In the genomic region with DNA sequence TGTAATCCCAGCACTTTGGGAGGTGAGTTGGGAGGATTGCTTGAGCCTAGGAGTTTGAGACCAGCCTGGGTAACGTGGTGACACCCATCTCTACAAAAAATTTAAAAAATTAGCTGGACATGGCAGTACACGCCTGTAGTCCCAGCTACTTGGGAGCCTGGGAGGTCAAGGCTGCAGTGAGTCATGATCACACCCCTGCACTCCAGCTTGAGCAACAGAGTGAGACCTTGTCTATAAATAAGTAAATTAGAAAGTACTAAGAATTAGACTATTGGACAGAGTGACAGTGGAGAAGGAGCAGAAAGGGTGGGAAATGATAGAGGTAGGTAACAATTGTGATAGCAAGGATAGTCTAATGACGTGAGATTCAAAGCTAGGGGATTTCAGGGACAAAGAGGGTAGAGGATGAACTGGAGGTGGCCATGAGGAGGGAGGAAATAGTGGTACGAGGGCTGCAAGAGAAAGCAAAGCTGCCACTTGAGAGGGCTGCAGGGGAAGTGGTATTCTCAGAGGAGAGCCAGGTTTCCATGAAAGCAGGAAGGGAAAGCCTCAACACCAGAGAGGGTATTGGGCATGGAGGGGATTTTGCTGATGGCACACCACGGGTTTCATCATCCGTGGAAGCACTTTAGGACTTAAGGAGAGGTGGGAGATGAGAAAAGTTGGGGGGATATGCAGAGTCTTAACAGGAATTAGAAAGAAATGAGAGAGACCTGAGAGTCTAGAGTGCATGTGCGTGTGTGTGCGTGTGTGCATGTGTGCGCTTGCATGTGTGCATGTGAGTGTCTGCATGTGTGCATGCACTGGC, we compare ENCODE assay signal across 10 cellular contexts.
DNase-seq lines count a peak whose midpoint lies in the region; ATAC-seq and TF ChIP-seq lines count a peak whose summit lies in the region.
"Had no signal": no experiment of that assay in that cellular context is flagged by ENCODE, and none has a peak within 500 bp of the region (broad histone marks: within the 10 kb centered on the region; RNA-seq: fewer than 3 reads in every experiment).

No MANE protein-coding gene starts in this region.

- peak in 1 of 10 experiments; percentile 3 for DNase-seq in CD4-positive, alpha-beta T cell
- DNase-seq in choroid plexus epithelial cell (ENCODE audit: low read depth) (peak; percentile 61), smooth muscle cell (lab: John Stamatoyannopoulos, UW; ENCODE audit: unreplicated experiment) (no peak), putamen (ENCODE audit: low spot score) (no peak), neuronal stem cell (ENCODE audit: low spot score) (no peak), epidermal melanocyte (ENCODE audit: insufficient read length, low spot score) (no peak)
- DNase-seq: activated CD4-positive, alpha-beta T cell treated with anti-CD3 and anti-CD28 coated beads for 48 hours; DMS153 had no signal

- no peak overlapping the region for H2BK15ac ChIP-seq in neuronal stem cell (ENCODE audit: low read length)

- H3F3A ChIP-seq in smooth muscle cell (ENCODE audit: low read depth) = no peaks in the 10 kb centered on the region

- H3K36me3 Mint-ChIP-seq in CD4-positive, alpha-beta T cell (ENCODE audit: low read depth) = peaks cover 24% of the 10 kb centered on the region

- H3K4me1 Mint-ChIP-seq in CD4-positive, alpha-beta T cell (ENCODE audit: low read depth) = peaks cover 37% of the 10 kb centered on the region

- no peaks in the 10 kb centered on the region for H3K27me3 ChIP-seq in CD4-positive, alpha-beta T cell (ENCODE audit: control insufficient read depth, insufficient read depth, low read length)
- no peaks in the 10 kb centered on the region for H3K27me3 ChIP-seq in smooth muscle cell (ENCODE audit: low read depth)
- no peaks in the 10 kb centered on the region for H3K27me3 ChIP-seq in neuronal stem cell (ENCODE audit: control insufficient read depth in 3 of 3, insufficient read depth in 3 of 3, low read depth in 1 of 3, low read length in 3 of 3)

- no peak overlapping the region for H3K9ac ChIP-seq in smooth muscle cell (ENCODE audit: low read depth)
- no peak overlapping the region for H3K9ac ChIP-seq in neuronal stem cell (ENCODE audit: low read depth, low read length, poor library complexity)

- intact Hi-C loops in CD4-positive, alpha-beta T cell (cut with DNase I, micrococcal nuclease) = loop anchor here (2.0 to 5.0 kb wide), 2 partner anchors 84 to 86 kb away; a partner anchor contains a TSS

- CTCF ChIA-PET in CD4-positive, alpha-beta T cell (lab: Charles Lee) = interaction anchor here (1.3 kb wide), 1 partner anchor 11 kb away, joined by 3 read pairs; no protein-coding TSS in a partner anchor

- H3K36me3 ChIP-seq in smooth muscle cell (ENCODE audit: low read depth) (no peaks in the 10 kb centered on the region), neuronal stem cell (replicated peaks in 1 of 2; ENCODE audit: control insufficient read depth in 2 of 2, insufficient read depth in 2 of 2, low read length in 2 of 2) (peaks cover 7 to 30% of the 10 kb centered on the region in 2 donors)

- no peaks in the 10 kb centered on the region for H3K79me2 ChIP-seq in smooth muscle cell (ENCODE audit: low read depth)

- no peaks in the 10 kb centered on the region for H3K9me3 ChIP-seq in CD4-positive, alpha-beta T cell (ENCODE audit: control insufficient read depth, low read length)
- H3K9me3 ChIP-seq in smooth muscle cell (replicated peaks; ENCODE audit: low read depth) (no peaks in the 10 kb centered on the region), neuronal stem cell (replicated peaks in 1 of 2; ENCODE audit: control insufficient read depth in 2 of 2, insufficient read depth in 1 of 2, low read depth in 1 of 2, low read length in 2 of 2) (no peaks in the 10 kb centered on the region)

- 84% methylated on average over 9 of the region's 9 CpGs for WGBS in smooth muscle cell (ENCODE audit: low lambda C conversion rate)
- no CpG with 5 or more reads among the region's 9 CpGs for whole genome bisulfite sequencing in neuronal stem cell (ENCODE audit: extremely low coverage in 2 of 2, insufficient read length in 2 of 2, insufficient replicate concordance in 1 of 2), 2 donors

- H3K4me1 ChIP-seq in smooth muscle cell (ENCODE audit: low read depth) = peaks cover 14% of the 10 kb centered on the region
- H3K4me1 ChIP-seq in neuronal stem cell (ENCODE audit: control insufficient read depth in 2 of 2, insufficient read depth in 1 of 2, low read depth in 1 of 2, low read length in 2 of 2) = peaks cover 2 to 6% of the 10 kb centered on the region in 2 donors

- no peak overlapping the region for H3K14ac ChIP-seq in neuronal stem cell (ENCODE audit: low read length)

- H2BK12ac ChIP-seq in neuronal stem cell (ENCODE audit: low read length) = no peak overlapping the region

- no peak overlapping the region for H3K4me2 ChIP-seq in smooth muscle cell
- H3K4me2 ChIP-seq in neuronal stem cell (ENCODE audit: insufficient read depth, low read length, poor library complexity, severe bottlenecking) = no peak overlapping the region

- POLR2A ChIA-PET in CD4-positive, alpha-beta T cell (lab: Charles Lee) = interaction anchor here (1.3 to 1.6 kb wide), 2 partner anchors 13 to 75 kb away, joined by 4 to 5 read pairs; no protein-coding TSS in a partner anchor

- H3K27ac ChIP-seq in CD4-positive, alpha-beta T cell (ENCODE audit: low read depth, low read length) = no peak overlapping the region
- no peak overlapping the region for H3K27ac ChIP-seq in smooth muscle cell (ENCODE audit: low read depth)
- no peak overlapping the region for H3K27ac ChIP-seq in neuronal stem cell (replicated peaks; ENCODE audit: low read length)

- no peaks in the 10 kb centered on the region for H3K27me3 Mint-ChIP-seq in CD4-positive, alpha-beta T cell

- no peak overlapping the region for H4K8ac ChIP-seq in neuronal stem cell (ENCODE audit: low read depth, low read length)

- no peak overlapping the region for H3K23ac ChIP-seq in neuronal stem cell (ENCODE audit: low read depth, low read length, poor library complexity)

- H2BK5ac ChIP-seq in neuronal stem cell (ENCODE audit: low read length) = no peak overlapping the region

- H2AK5ac ChIP-seq in neuronal stem cell (ENCODE audit: low read depth, low read length) = no peak overlapping the region

- H3K18ac ChIP-seq in neuronal stem cell (ENCODE audit: low read length) = no peak overlapping the region

- H3K9me3 Mint-ChIP-seq in CD4-positive, alpha-beta T cell = no peaks in the 10 kb centered on the region

- H2AFZ ChIP-seq in smooth muscle cell (ENCODE audit: low read depth) = no peak overlapping the region
- H2AFZ ChIP-seq in neuronal stem cell (ENCODE audit: low read length) = no peak overlapping the region

- H4K91ac ChIP-seq in neuronal stem cell (ENCODE audit: low read depth, low read length, poor library complexity) = no peak overlapping the region

- H3K4ac ChIP-seq in neuronal stem cell (ENCODE audit: low read length) = no peak overlapping the region

- ATAC-seq in CD4-positive, alpha-beta T cell (ENCODE audit: poor library complexity) = peak; percentile 35
- ATAC-seq in GM18907 (IDR thresholded peaks at IDR 0.05; ENCODE audit: unreplicated experiment) (peak; percentile 57), HG03097 (IDR thresholded peaks at IDR 0.05; ENCODE audit: low FRiP score, unreplicated experiment) (peak; percentile 56)

- no peak for TF ChIP-seq CTCF in CD4-positive, alpha-beta T cell (IDR thresholded peaks at IDR 0.05)
- TF ChIP-seq CTCF in choroid plexus epithelial cell (conservative IDR thresholded peaks at IDR 0.05; ENCODE audit: low read depth, low read length) (no peak), smooth muscle cell (IDR thresholded peaks at IDR 0.05; ENCODE audit: borderline replicate concordance, insufficient read depth, poor library complexity, severe bottlenecking) (no peak)

- H3K4me3 ChIP-seq in choroid plexus epithelial cell (ENCODE audit: low read depth, low read length) = no peak overlapping the region
- H3K4me3 ChIP-seq in smooth muscle cell = no peak overlapping the region
- peak overlapping the region in 1 of 2 donors; percentile 49 for H3K4me3 ChIP-seq in neuronal stem cell (ENCODE audit: low read length in 2 of 2)

- no peaks in the 10 kb centered on the region for H3K79me1 ChIP-seq in neuronal stem cell (ENCODE audit: low read depth, low read length)

- no peak overlapping the region for H3K4me3 Mint-ChIP-seq in CD4-positive, alpha-beta T cell

- no peak overlapping the region for H2BK120ac ChIP-seq in neuronal stem cell (ENCODE audit: low read depth, low read length)

- no peak overlapping the region for H3K27ac Mint-ChIP-seq in CD4-positive, alpha-beta T cell

- no peaks in the 10 kb centered on the region for H4K20me1 ChIP-seq in smooth muscle cell (ENCODE audit: low read depth)
